1 cellular context compared by ENCODE assay signal in genomic region chr5:174794941-174795672, GRCh38.
TF ChIP-seq lines count a peak whose summit lies in the region.

No MANE protein-coding gene starts in this region.

TF ChIP-seq in WTC11, 78 proteins besides CTCF, POLR2A, EP300 and RAD21 (continued from another document):
- TF ChIP-seq AFF4 (CRISPR knock-in tag; IDR thresholded peaks at IDR 0.05; ENCODE audit: borderline replicate concordance) (no peak), PRDM15 (CRISPR knock-in tag; IDR thresholded peaks at IDR 0.05) (no peak)
